Comparison of ENCODE assay signal across 17 cellular contexts in the genomic region with DNA sequence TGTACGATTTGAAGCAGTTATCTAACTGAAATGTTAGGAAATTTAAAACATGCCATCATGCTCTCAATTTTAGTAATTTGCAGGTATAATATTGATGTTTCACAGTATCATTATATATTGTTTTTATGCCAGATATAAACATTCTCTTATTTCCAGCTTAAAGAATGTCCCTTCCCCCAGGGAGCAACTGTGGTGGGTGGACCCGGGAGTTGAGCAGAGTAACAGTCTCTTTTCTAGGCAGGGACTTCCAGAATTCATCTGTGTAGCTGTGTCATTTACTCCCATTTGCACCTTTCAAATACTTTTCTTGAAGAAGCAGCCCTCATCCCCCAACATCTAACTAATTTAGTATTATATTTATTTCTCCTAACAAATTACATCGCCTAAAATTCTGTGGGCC. TPM values are rescaled to one million over a fixed set of nuclear protein-coding genes. Genes with fewer than 3 reads are reported as not detected.
DNase-seq lines count a peak whose midpoint lies in the region; ATAC-seq, FAIRE-seq and TF ChIP-seq lines count a peak whose summit lies in the region.
"Had no signal": no experiment of that assay in that cellular context is flagged by ENCODE, and none has a peak within 500 bp of the region (broad histone marks: within the 10 kb centered on the region; RNA-seq: fewer than 3 reads in every experiment).

No MANE protein-coding gene starts in this region.

- H2AFZ ChIP-seq in KMS-11 (ENCODE audit: low read depth) (no peak overlapping the region), trophoblast cell (ENCODE audit: insufficient read depth, low read length, poor library complexity) (no peak overlapping the region)

- H3K9me3 Mint-ChIP-seq in endodermal cell: no peaks in the 10 kb centered on the region

- peaks cover 9% of the 10 kb centered on the region; the same call in 1 of the 2 replicates for H3K79me2 ChIP-seq in KMS-11 (ENCODE audit: insufficient read depth, low read depth)
- peaks cover 4% of the 10 kb centered on the region for H3K79me2 ChIP-seq in trophoblast cell (ENCODE audit: control insufficient read depth, insufficient read depth, low read length, poor library complexity)

- no peak overlapping the region for H4K8ac ChIP-seq in trophoblast cell (ENCODE audit: low read depth, low read length)

- H3K4me1 Mint-ChIP-seq in endodermal cell: peaks cover 31% of the 10 kb centered on the region

- H3K4me2 ChIP-seq in KMS-11 (peak overlapping the region; percentile 10; the same call in 1 of the 2 replicates), trophoblast cell (ENCODE audit: low read length) (no peak overlapping the region)

- H4K20me1 ChIP-seq in KMS-11 (ENCODE audit: insufficient read depth): no peaks in the 10 kb centered on the region

- H3K4me3 Mint-ChIP-seq in endodermal cell: no peak overlapping the region
- H3K4me3 Mint-ChIP-seq: B cell, T-helper 17 cell had no signal

- no peaks in the 10 kb centered on the region for H3K36me3 Mint-ChIP-seq in endodermal cell (ENCODE audit: low read depth)

- H3K27me3 Mint-ChIP-seq in endodermal cell (ENCODE audit: insufficient read depth): no peaks in the 10 kb centered on the region
- H3K27me3 Mint-ChIP-seq: B cell, T-helper 17 cell had no signal

- H3K79me1 ChIP-seq in trophoblast cell (ENCODE audit: low read length): no peaks in the 10 kb centered on the region

- H3K4ac ChIP-seq in trophoblast cell (ENCODE audit: low read depth, low read length): no peak overlapping the region

- TF ChIP-seq CTCF in KMS-11 (conservative IDR thresholded peaks at IDR 0.05; ENCODE audit: low read depth, low read length) (no peak), endodermal cell (conservative IDR thresholded peaks at IDR 0.05) (no peak), pancreas (IDR thresholded peaks at IDR 0.05) (no peak)

- H3K4me3 ChIP-seq in H7 (ENCODE audit: insufficient read depth, low read depth, low read length) (no peak overlapping the region), KMS-11 (IDR thresholded peaks at IDR 0.05; ENCODE audit: insufficient read depth, low read depth, low read length) (no peak overlapping the region), endodermal cell (ENCODE audit: low read length) (no peak overlapping the region), trophoblast cell (ENCODE audit: low read depth, low read length) (no peak overlapping the region), pancreas (no peak overlapping the region), MG63 (no peak overlapping the region)
- H3K4me3 ChIP-seq: SJCRH30 had no signal

- H3K36me3 ChIP-seq in H7 (replicated peaks; ENCODE audit: control insufficient read depth, insufficient read depth, low read length) (no peaks in the 10 kb centered on the region), KMS-11 (ENCODE audit: insufficient read depth) (no peaks in the 10 kb centered on the region), endodermal cell (ENCODE audit: control insufficient read depth, insufficient read depth, low read length) (peaks cover 4% of the 10 kb centered on the region), trophoblast cell (ENCODE audit: control insufficient read depth in 1 of 2, insufficient read depth in 2 of 2, low read length in 2 of 2) (no peaks in the 10 kb centered on the region), pancreas (no peaks in the 10 kb centered on the region), MG63 (no peaks in the 10 kb centered on the region)
- H3K36me3 ChIP-seq: SJCRH30 had no signal

- DNase-seq in H7 (peak; percentile 52), endodermal cell (no peak), trophoblast cell (no peak), pancreas (no peak), MG63 (no peak)
- DNase-seq: COR-L47, GDM1, KG1, NCI-H1436, NCI-H1930, NCI-H524 treated with DMSO at 0.1 percent for 48 hours, T-helper 17 cell had no signal

- ATAC-seq in pancreas: no peak
- ATAC-seq in HG03097 (IDR thresholded peaks at IDR 0.05; ENCODE audit: low FRiP score, unreplicated experiment): no peak
- ATAC-seq: HepG2, T-helper 17 cell had no signal

- no peak overlapping the region for H4K12ac ChIP-seq in trophoblast cell (ENCODE audit: low read depth, low read length)

- H3K18ac ChIP-seq in trophoblast cell (ENCODE audit: low read length): no peak overlapping the region

- H2AK5ac ChIP-seq in trophoblast cell (ENCODE audit: low read length): no peak overlapping the region

- H3K27ac ChIP-seq in KMS-11 (no peak overlapping the region), endodermal cell (ENCODE audit: low read depth, low read length) (peak overlapping the region; percentile 27), trophoblast cell (ENCODE audit: low read depth, low read length) (no peak overlapping the region), pancreas (no peak overlapping the region)
- H3K27ac ChIP-seq: SJCRH30 had no signal

- H3K14ac ChIP-seq in trophoblast cell (ENCODE audit: low read length): no peak overlapping the region

- H3K9me3 ChIP-seq in endodermal cell (ENCODE audit: control insufficient read depth, low read length) (no peaks in the 10 kb centered on the region), trophoblast cell (ENCODE audit: insufficient read depth, low read depth, low read length) (no peaks in the 10 kb centered on the region), pancreas (no peaks in the 10 kb centered on the region), MG63 (no peaks in the 10 kb centered on the region)
- H3K9me3 ChIP-seq: SJCRH30 had no signal

- no peak overlapping the region for H3K27ac Mint-ChIP-seq in endodermal cell
- H3K27ac Mint-ChIP-seq: B cell, T-helper 17 cell had no signal

- no peak overlapping the region for H2BK12ac ChIP-seq in trophoblast cell (ENCODE audit: low read length)

- H4K91ac ChIP-seq in trophoblast cell (ENCODE audit: low read depth, low read length): peak overlapping the region; percentile 62

- no peak for FAIRE-seq in pancreas (lab: Jason Lieb, UNC)
- FAIRE-seq: HepG2 had no signal

- H3K9ac ChIP-seq in KMS-11 (no peak overlapping the region), endodermal cell (ENCODE audit: extremely low read depth, low read length, poor library complexity, severe bottlenecking) (no peak overlapping the region), trophoblast cell (ENCODE audit: low read length) (no peak overlapping the region)

- no peak overlapping the region for H2BK5ac ChIP-seq in trophoblast cell (ENCODE audit: low read depth, low read length, poor library complexity)

- 80 to 83% methylated on average over 1 to 3 of the region's 3 CpGs for WGBS in endodermal cell (ENCODE audit: insufficient coverage in 1 of 2, insufficient read length in 1 of 2), 2 experiments
- WGBS in trophoblast cell (ENCODE audit: extremely low coverage, insufficient coverage, insufficient read length): 100% methylated on average over 1 of the region's 3 CpGs
- WGBS in pancreas, 2 donors: 83 to 86% methylated on average over 3 of the region's 3 CpGs

- intact Hi-C loops in pancreas (cut with DNase I): no loop called here

- peak overlapping the region; percentile 72 for H2BK120ac ChIP-seq in trophoblast cell (ENCODE audit: insufficient read depth, low read length, poor library complexity)

- H3K4me1 ChIP-seq in KMS-11 (ENCODE audit: low read depth, poor library complexity, severe bottlenecking): peaks cover 45% of the 10 kb centered on the region
- H3K4me1 ChIP-seq in endodermal cell (ENCODE audit: control insufficient read depth, insufficient read depth, low read length): peaks cover 9% of the 10 kb centered on the region
- H3K4me1 ChIP-seq in trophoblast cell (ENCODE audit: control insufficient read depth in 1 of 2, insufficient read depth in 2 of 2, low read length in 2 of 2): peaks cover 4 to 9% of the 10 kb centered on the region in 2 experiments
- H3K4me1 ChIP-seq in pancreas: peaks cover 3 to 15% (median 5%) of the 10 kb centered on the region in 3 donors

- H3K23ac ChIP-seq in trophoblast cell (ENCODE audit: low read length): no peak overlapping the region

- H3K27me3 ChIP-seq in H7 (ENCODE audit: control insufficient read depth, insufficient read depth, low read length) (no peaks in the 10 kb centered on the region), KMS-11 (ENCODE audit: insufficient read depth, low read depth) (no peaks in the 10 kb centered on the region), endodermal cell (ENCODE audit: control insufficient read depth, insufficient read depth, low read length, poor library complexity, severe bottlenecking) (no peaks in the 10 kb centered on the region), trophoblast cell (ENCODE audit: insufficient read depth, low read length) (no peaks in the 10 kb centered on the region), pancreas (no peaks in the 10 kb centered on the region), MG63 (no peaks in the 10 kb centered on the region)
- H3K27me3 ChIP-seq: SJCRH30 had no signal

RNA-seq across cellular contexts. Expression of gene INPP5F, which starts 9.6 kb away (rescaled TPM):
- total RNA-seq in H7 (2014; rRNA removed; shearing (Covaris generic)): 141 and 152 TPM in 2 replicates
- 10 to 100 TPM; 74.4 to 75.6 TPM for total RNA-seq in endodermal cell
- 116 TPM for polyA plus RNA-seq in endodermal cell (2013, experiment 1 of 2)
- polyA plus RNA-seq in endodermal cell (2013, experiment 2 of 2): 115 TPM
- 62.9 and 65.6 TPM in 2 replicates for polyA plus RNA-seq in trophoblast cell (2013)
- total RNA-seq in pancreas: 1 to 10 TPM; 4.3 to 7.1 (median 4.7) TPM
- polyA plus RNA-seq in pancreas: 10 to 100 TPM in 1 of 2 donors, 1 to 10 TPM in 1; 4.4 to 13.6 TPM
- 7.1 and 10.1 TPM in 2 replicates for total RNA-seq in MG63 (2014; rRNA removed; shearing (Covaris generic); ENCODE audit: low replicate concordance)
